16 cellular contexts compared by ENCODE assay signal in the genomic region with DNA sequence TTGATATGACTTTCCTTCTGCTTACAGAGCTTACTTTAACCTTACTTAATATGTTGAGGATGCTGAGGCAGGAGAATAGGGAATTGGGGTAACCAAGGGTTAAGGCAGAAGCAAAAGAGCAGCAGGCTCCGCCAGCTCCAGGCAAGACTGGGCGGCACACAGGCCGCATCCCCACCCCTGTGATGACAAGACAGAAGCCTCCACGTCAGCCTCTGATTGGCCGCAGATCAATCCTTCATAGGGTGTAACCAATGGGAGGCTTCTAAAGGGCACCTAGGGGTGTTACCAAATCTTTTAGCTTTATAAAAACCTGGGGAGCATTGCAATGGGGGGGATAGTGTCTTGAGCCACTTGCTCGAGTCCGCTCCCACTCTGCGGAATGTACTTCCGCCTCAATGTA.
A peak's percentile ranks its signal among the peaks of the same experiment; 100 is the strongest.
DNase-seq lines count a peak whose midpoint lies in the region; ATAC-seq, FAIRE-seq and TF ChIP-seq lines count a peak whose summit lies in the region.
"Had no signal": no experiment of that assay in that cellular context is flagged by ENCODE, and none has a peak within 500 bp of the region (broad histone marks: within the 10 kb centered on the region; RNA-seq: fewer than 3 reads in every experiment).

No MANE protein-coding gene starts in this region.

- no peak for FAIRE-seq in HepG2 (lab: Jason Lieb, UNC)
- FAIRE-seq in kidney (lab: Jason Lieb, UNC): no peak
- FAIRE-seq: small intestine had no signal

- BruUV-seq in HepG2 (replicated peaks; lab: Mats Ljungman, UMichigan): no TSS peak

- no peak for TF ChIP-seq RAD21 in HepG2 (CRISPR knock-in tag; IDR thresholded peaks at IDR 0.05)

- H3K4me1 ChIP-seq in HepG2 (ENCODE audit: insufficient read depth, low read length) (peaks cover 29% of the 10 kb centered on the region), right lobe of liver (no peaks in the 10 kb centered on the region), kidney (ENCODE audit: control insufficient read depth in 1 of 2, insufficient read depth in 1 of 2, low read depth in 1 of 2, low read length in 2 of 2) (no peaks in the 10 kb centered on the region)

- H3K4me3 ChIP-seq in HepG2 (replicated peaks in 1 of 3; ENCODE audit: insufficient read depth in 1 of 3, low read depth in 2 of 3, low read length in 3 of 3) (no peak overlapping the region), right lobe of liver (no peak overlapping the region), kidney (ENCODE audit: low read length in 2 of 2) (no peak overlapping the region)
- H3K4me3 ChIP-seq: PC-9 had no signal

- no peak overlapping the region for H3K4me3 Mint-ChIP-seq in WTC11
- H3K4me3 Mint-ChIP-seq: activated T-cell treated with anti-CD3 and anti-CD28 coated beads, Interleukin-2, amount 50 U/mL, for 4 hours; neural crest cell had no signal

- H3K9me3 Mint-ChIP-seq in WTC11: no peaks in the 10 kb centered on the region
- H3K9me3 Mint-ChIP-seq: activated T-cell treated with anti-CD3 and anti-CD28 coated beads, Interleukin-2, amount 50 U/mL, for 4 hours; neural crest cell had no signal

- H3K27me3 Mint-ChIP-seq in WTC11 (ENCODE audit: low read depth): no peaks in the 10 kb centered on the region

- H3K27me3 ChIP-seq in HepG2 (ENCODE audit: control insufficient read depth in 1 of 2, insufficient read depth in 2 of 2, low read length in 2 of 2): no peaks in the 10 kb centered on the region
- H3K27me3 ChIP-seq in right lobe of liver: no peaks in the 10 kb centered on the region

- H3K27ac ChIP-seq in HepG2 (ENCODE audit: extremely low read length, insufficient read depth, low read length) (no peak overlapping the region), right lobe of liver (no peak overlapping the region), kidney (ENCODE audit: low read depth in 2 of 2, low read length in 2 of 2) (no peak overlapping the region)
- H3K27ac ChIP-seq: epithelial cell of prostate, PC-9 had no signal

- TF ChIP-seq CTCF in HepG2 (CRISPR knock-in tag; IDR thresholded peaks at IDR 0.05) (no peak), right lobe of liver (IDR thresholded peaks at IDR 0.05) (no peak), WTC11 (IDR thresholded peaks at IDR 0.05) (no peak), kidney (IDR thresholded peaks at IDR 0.05; ENCODE audit: borderline replicate concordance, extremely low read depth, insufficient read depth) (no peak)

- DNase-seq in HepG2 (ENCODE audit: low spot score) (no peak), right lobe of liver (no peak), WTC11 (ENCODE audit: low spot score) (peak; percentile 64), kidney (peak; percentile 22), NCI-H2196 treated with DMSO at 0.1 percent for 48 hours (lab: John Stamatoyannopoulos, UW; ENCODE audit: unreplicated experiment) (no peak), epidermal melanocyte (ENCODE audit: insufficient read length, low spot score) (no peak)
- DNase-seq: activated CD4-positive, alpha-beta T cell treated with anti-CD3 and anti-CD28 coated beads for 48 hours; activated T-cell treated with anti-CD3 and anti-CD28 coated beads, Interleukin-2, amount 50 U/mL, for 4 hours; NCI-H1105; PC-9; small intestine; T-helper 2 cell had no signal

- H3K27ac Mint-ChIP-seq in WTC11: peak overlapping the region; percentile 64

- in situ Hi-C loops in HepG2 (cut with HindIII; ENCODE audit: extremely low pct_ligation_motif_present, low pct_unique_long_range_greater_than_20kb): no loop called here

- peaks cover 9% of the 10 kb centered on the region for H3K4me1 Mint-ChIP-seq in WTC11
- H3K4me1 Mint-ChIP-seq: neural crest cell had no signal

- ATAC-seq in HepG2 (peak; percentile 15; the same call in 1 of the 3 replicates), right lobe of liver (no peak), WTC11 (peak; percentile 100), GM19463 (IDR thresholded peaks at IDR 0.05; ENCODE audit: unreplicated experiment) (no peak), HG02678 (IDR thresholded peaks at IDR 0.05; ENCODE audit: unreplicated experiment) (no peak)
- ATAC-seq: activated T-cell treated with anti-CD3 and anti-CD28 coated beads, Interleukin-2, amount 50 U/mL, for 4 hours had no signal

- H3K9ac ChIP-seq in HepG2 (ENCODE audit: insufficient read depth, low read depth, low read length): no peak overlapping the region
- H3K9ac ChIP-seq in kidney (ENCODE audit: low read length in 2 of 2): no peak overlapping the region

- no peak overlapping the region for H3K4me2 ChIP-seq in HepG2 (ENCODE audit: low read depth, low read length)
- H3K4me2 ChIP-seq: PC-9 had no signal

- POLR2A ChIA-PET in HepG2 (lab: Yijun Ruan, JAX): no interaction called here
- POLR2A ChIA-PET in WTC11 (lab: Charles Lee): no interaction called here

- no peak overlapping the region for H2AFZ ChIP-seq in HepG2 (ENCODE audit: low read length)
- H2AFZ ChIP-seq: PC-9 had no signal

- H3K9me3 ChIP-seq in HepG2 (ENCODE audit: low read length) (no peaks in the 10 kb centered on the region), right lobe of liver (no peaks in the 10 kb centered on the region), kidney (ENCODE audit: control insufficient read depth in 1 of 2, low read length in 2 of 2) (no peaks in the 10 kb centered on the region)

- H4K20me1 ChIP-seq in HepG2 (ENCODE audit: insufficient read depth, low read length): no peaks in the 10 kb centered on the region

- H3K36me3 ChIP-seq in HepG2 (replicated peaks in 1 of 2; ENCODE audit: control insufficient read depth in 1 of 2, insufficient read depth in 2 of 2, low read length in 2 of 2) (no peaks in the 10 kb centered on the region), right lobe of liver (no peaks in the 10 kb centered on the region), kidney (ENCODE audit: control insufficient read depth in 1 of 2, insufficient read depth in 2 of 2, low read length in 2 of 2) (no peaks in the 10 kb centered on the region)

- no peak for TF ChIP-seq EP300 in HepG2 (IDR thresholded peaks at IDR 0.05; ENCODE audit: low read depth in 2 of 2, low read length in 2 of 2)
- TF ChIP-seq EP300 in HepG2 (CRISPR knock-in tag; IDR thresholded peaks at IDR 0.05; ENCODE audit: borderline replicate concordance): no peak

- CTCF ChIA-PET in HepG2 (lab: Yijun Ruan, JAX; ENCODE audit: low intra/inter-chr PET ratio, low total read pairs) (no interaction called here), WTC11 (lab: Charles Lee) (interaction anchor here (0.8 to 1.0 kb wide), 2 partner anchors 197 to 541 kb away, joined by 3 to 5 read pairs; no protein-coding TSS in a partner anchor)

- intact Hi-C loops in HepG2 (cut with micrococcal nuclease; ENCODE audit: unreplicated experiment) (no loop called here), right lobe of liver (cut with DNase I) (no loop called here), kidney (cut with DNase I) (no loop called here)

- no peak for TF ChIP-seq POLR2A in HepG2 (IDR thresholded peaks at IDR 0.05; ENCODE audit: insufficient read depth in 1 of 2, low read depth in 2 of 2, low read length in 2 of 2)
- TF ChIP-seq POLR2A in right lobe of liver (IDR thresholded peaks at IDR 0.05): no peak

- no peaks in the 10 kb centered on the region for H3K79me2 ChIP-seq in HepG2 (ENCODE audit: insufficient read depth, low read length)

- no peaks in the 10 kb centered on the region for H3K36me3 Mint-ChIP-seq in WTC11

- WGBS in HepG2 (ENCODE audit: low lambda C conversion rate): 82% methylated on average over 9 of the region's 9 CpGs
- 65% methylated on average over 8 of the region's 9 CpGs for WGBS in right lobe of liver (ENCODE audit: insufficient coverage, low coverage, low lambda C conversion rate, missing lambda C conversion rate)

TF ChIP-seq in WTC11, 78 proteins besides CTCF, POLR2A, EP300 and RAD21:
- TF ChIP-seq NFYB (CRISPR knock-in tag; conservative IDR thresholded peaks at IDR 0.05; ENCODE audit: low read depth): peak; percentile 77
- no peak for TF ChIP-seq STAT6 (CRISPR knock-in tag; conservative IDR thresholded peaks at IDR 0.05; ENCODE audit: low read depth)

Comparison
In these comparisons a context has a peak if more than half of its experiments do, and no peak if none do; other contexts are left out.
1. ATAC-seq: peak in HepG2 (single experiment) and WTC11 (single experiment); none in right lobe of liver (0 of 4), GM19463 (single experiment) and HG02678 (single experiment).
2. DNase-seq: peak in WTC11 (single experiment) and kidney (single experiment); none in HepG2 (single experiment), right lobe of liver (0 of 3), NCI-H2196 treated with DMSO at 0.1 percent for 48 hours (single experiment) and epidermal melanocyte (single experiment).
3. Of the 50 proteins assayed by ChIP-seq in both HepG2 and WTC11: peak only in HepG2: none; only in WTC11: none; in both: NFYB; in neither: 49.